Comparison of ENCODE assay signal across 16 cellular contexts in the genomic region with DNA sequence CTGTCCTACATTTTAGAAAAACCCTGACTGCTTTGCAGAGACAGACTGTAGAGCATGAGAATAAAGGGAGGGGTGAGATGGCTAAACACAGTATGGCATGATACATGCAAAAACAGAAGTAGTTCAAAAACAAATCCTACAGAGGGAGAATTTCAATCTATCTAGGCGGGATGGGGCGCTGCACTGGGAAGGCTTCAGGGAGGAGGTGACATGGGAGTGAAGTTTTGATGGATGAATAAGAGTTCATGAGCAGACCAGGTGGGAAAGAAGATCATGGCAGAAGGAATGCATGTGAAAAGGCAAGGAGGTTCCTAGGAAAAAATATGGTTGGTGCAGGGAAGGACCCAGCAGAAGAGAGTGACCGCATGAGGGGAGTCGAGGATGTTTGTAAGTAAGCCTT. TPM values are rescaled to one million over a fixed set of nuclear protein-coding genes. Genes with fewer than 3 reads are reported as not detected.
A peak's percentile ranks its signal among the peaks of the same experiment; 100 is the strongest.
DNase-seq lines count a peak whose midpoint lies in the region; ATAC-seq, FAIRE-seq and TF ChIP-seq lines count a peak whose summit lies in the region.
"Had no signal": no experiment of that assay in that cellular context is flagged by ENCODE, and none has a peak within 500 bp of the region (broad histone marks: within the 10 kb centered on the region; RNA-seq: fewer than 3 reads in every experiment).

No MANE protein-coding gene starts in this region.

- TF ChIP-seq POLR2A in HepG2 (IDR thresholded peaks at IDR 0.05; ENCODE audit: insufficient read depth in 1 of 2, low read depth in 2 of 2, low read length in 2 of 2) (no peak), right lobe of liver (IDR thresholded peaks at IDR 0.05) (no peak)

- peak overlapping the region; percentile 12 to 17 for H3K27ac Mint-ChIP-seq in T-cell
- peak overlapping the region in 4 of 6 donors; percentile 50 to 77 (median 70) for H3K27ac Mint-ChIP-seq in immature natural killer cell
- peak overlapping the region; percentile 22 for H3K27ac Mint-ChIP-seq in neural progenitor cell
- H3K27ac Mint-ChIP-seq: HFFc6 had no signal

- FAIRE-seq in HepG2 (lab: Jason Lieb, UNC), result no peak
- FAIRE-seq: D721Med, GM12892, GM18507 had no signal

- CTCF ChIA-PET in HepG2 (lab: Yijun Ruan, JAX; ENCODE audit: low intra/inter-chr PET ratio, low total read pairs) (no interaction called here), T-cell (lab: Charles Lee) (interaction anchor here in 1 of 2 donors (1.5 kb wide), 1 partner anchor 18 kb away, joined by 4 read pairs; no protein-coding TSS in a partner anchor)

- H3K36me3 Mint-ChIP-seq in T-cell (peaks cover 19% of the 10 kb centered on the region), immature natural killer cell (peaks cover 0 to 3% (median 0%) of the 10 kb centered on the region in 3 donors), neural progenitor cell (peaks cover 5% of the 10 kb centered on the region)

- no peak for TF ChIP-seq EP300 in HepG2 (IDR thresholded peaks at IDR 0.05; ENCODE audit: low read depth in 2 of 2, low read length in 2 of 2)
- no peak for TF ChIP-seq EP300 in HepG2 (CRISPR knock-in tag; IDR thresholded peaks at IDR 0.05; ENCODE audit: borderline replicate concordance)

- H3K4me2 ChIP-seq in HepG2 (ENCODE audit: low read depth, low read length), result peak overlapping the region; percentile 57
- no peak overlapping the region for H3K4me2 ChIP-seq in neural progenitor cell

- H3K4me1 Mint-ChIP-seq in T-cell (peaks cover 92 to 95% (median 94%) of the 10 kb centered on the region in 3 donors), immature natural killer cell (peaks cover 82 to 99% of the 10 kb centered on the region in 2 donors), neural progenitor cell (peaks cover 81% of the 10 kb centered on the region)

- no peaks in the 10 kb centered on the region for H3K9me3 ChIP-seq in HepG2 (ENCODE audit: low read length)
- H3K9me3 ChIP-seq in right lobe of liver, result no peaks in the 10 kb centered on the region
- H3K9me3 ChIP-seq in neural progenitor cell (ENCODE audit: low read depth), result no peaks in the 10 kb centered on the region
- H3K9me3 ChIP-seq: SJCRH30 had no signal

- in situ Hi-C loops in HepG2 (cut with HindIII; ENCODE audit: extremely low pct_ligation_motif_present, low pct_unique_long_range_greater_than_20kb) (no loop called here), ACHN (cut with HindIII; ENCODE audit: low pct_ligation_motif_present, low pct_unique_long_range_greater_than_20kb, low sequenced_read_pairs) (loop anchor here (25.0 kb wide), 1 partner anchor 733 kb away; no protein-coding TSS in a partner anchor)

- POLR2A ChIA-PET in HepG2 (lab: Yijun Ruan, JAX), result interaction anchor here (1.6 to 4.5 kb wide), 2 partner anchors 11 to 53 kb away, joined by 11 to 45 read pairs; no protein-coding TSS in a partner anchor
- POLR2A ChIA-PET in T-cell (lab: Charles Lee), result no interaction called here

- H3K27ac ChIP-seq in HepG2 (ENCODE audit: extremely low read length, insufficient read depth, low read length), result no peak overlapping the region
- peak overlapping the region in 1 of 3 donors; percentile 53 for H3K27ac ChIP-seq in right lobe of liver
- no peak overlapping the region for H3K27ac ChIP-seq in neural progenitor cell
- H3K27ac ChIP-seq: SJCRH30 had no signal

- H3K9ac ChIP-seq in HepG2 (ENCODE audit: insufficient read depth, low read depth, low read length), result no peak overlapping the region
- H3K9ac ChIP-seq in neural progenitor cell, result no peak overlapping the region

- H4K20me1 ChIP-seq in HepG2 (ENCODE audit: insufficient read depth, low read length) (peaks cover 22% of the 10 kb centered on the region), neural progenitor cell (ENCODE audit: low read depth) (peaks cover 67% of the 10 kb centered on the region)

- no peak for ATAC-seq in HepG2
- no peak for ATAC-seq in right lobe of liver
- ATAC-seq in T-cell (replicated peaks in 1 of 4), result no peak
- ATAC-seq in HG02588 (IDR thresholded peaks at IDR 0.05; ENCODE audit: unreplicated experiment), result no peak

- TF ChIP-seq CTCF in HepG2 (CRISPR knock-in tag; IDR thresholded peaks at IDR 0.05), result no peak
- TF ChIP-seq CTCF in right lobe of liver (IDR thresholded peaks at IDR 0.05), result no peak
- TF ChIP-seq CTCF in neural progenitor cell (IDR thresholded peaks at IDR 0.05), result no peak

- peaks cover 44% of the 10 kb centered on the region for H3F3A ChIP-seq in neural progenitor cell (ENCODE audit: low read depth)

- intact Hi-C loops in HepG2 (cut with micrococcal nuclease; ENCODE audit: unreplicated experiment), result no loop called here
- intact Hi-C loops in right lobe of liver (cut with DNase I), result no loop called here

- H3K27me3 Mint-ChIP-seq in T-cell, result no peaks in the 10 kb centered on the region
- peaks cover 0 to 2% (median 0%) of the 10 kb centered on the region in 3 donors for H3K27me3 Mint-ChIP-seq in immature natural killer cell (ENCODE audit: low read depth in 3 of 3)
- peaks cover 3% of the 10 kb centered on the region for H3K27me3 Mint-ChIP-seq in neural progenitor cell (ENCODE audit: insufficient read depth, low read depth)

- H3K36me3 ChIP-seq in HepG2 (replicated peaks in 1 of 2; ENCODE audit: control insufficient read depth in 1 of 2, insufficient read depth in 2 of 2, low read length in 2 of 2), result peaks cover 0 to 1% of the 10 kb centered on the region in 2 experiments; a peak in 3 of 5 replicates
- H3K36me3 ChIP-seq in right lobe of liver, result no peaks in the 10 kb centered on the region
- no peaks in the 10 kb centered on the region for H3K36me3 ChIP-seq in neural progenitor cell

- no peak overlapping the region for H3K4me3 ChIP-seq in HepG2 (replicated peaks in 1 of 3; ENCODE audit: insufficient read depth in 1 of 3, low read depth in 2 of 3, low read length in 3 of 3)
- no peak overlapping the region for H3K4me3 ChIP-seq in right lobe of liver
- H3K4me3 ChIP-seq in neural progenitor cell, result no peak overlapping the region
- H3K4me3 ChIP-seq: SJCRH30 had no signal

- peaks cover 100% of the 10 kb centered on the region for H3K4me1 ChIP-seq in HepG2 (ENCODE audit: insufficient read depth, low read length)
- H3K4me1 ChIP-seq in right lobe of liver, result peaks cover 0 to 76% (median 28%) of the 10 kb centered on the region in 4 donors
- H3K4me1 ChIP-seq in neural progenitor cell, result peaks cover 73% of the 10 kb centered on the region
- H3K4me1 ChIP-seq: SJCRH30 had no signal

- no peak for TF ChIP-seq RAD21 in HepG2 (CRISPR knock-in tag; IDR thresholded peaks at IDR 0.05)

- WGBS in HepG2 (ENCODE audit: low lambda C conversion rate), result 98% methylated on average over 4 of the region's 4 CpGs
- WGBS in right lobe of liver (ENCODE audit: insufficient coverage, low coverage, low lambda C conversion rate, missing lambda C conversion rate), result 87% methylated on average over 3 of the region's 4 CpGs

- H2AFZ ChIP-seq in HepG2 (ENCODE audit: low read length), result no peak overlapping the region
- H2AFZ ChIP-seq in neural progenitor cell (replicated peaks), result no peak overlapping the region

- DNase-seq in HepG2 (ENCODE audit: low spot score), result no peak
- no peak for DNase-seq in right lobe of liver
- no peak for DNase-seq in T-cell
- DNase-seq in immature natural killer cell, result no peak
- DNase-seq in neural progenitor cell (ENCODE audit: low spot score), result no peak
- no peak for DNase-seq in ACHN
- DNase-seq in HCEC 1CT, result no peak
- DNase-seq: AML-193, HFFc6, NCI-H1930, NCI-H526, SJCRH30 had no signal

- peaks cover 99% of the 10 kb centered on the region for H3K79me2 ChIP-seq in HepG2 (ENCODE audit: insufficient read depth, low read length)
- peaks cover 60% of the 10 kb centered on the region for H3K79me2 ChIP-seq in neural progenitor cell (ENCODE audit: low read depth)

- no TSS peak for BruUV-seq in HepG2 (replicated peaks; lab: Mats Ljungman, UMichigan)

- H3K4me3 Mint-ChIP-seq in T-cell (peak overlapping the region in 1 of 3 donors; percentile 57), immature natural killer cell (peak overlapping the region in 3 of 5 donors; percentile 22 to 41 (median 27)), neural progenitor cell (no peak overlapping the region)
- H3K4me3 Mint-ChIP-seq: HFFc6 had no signal

- H3K9me3 Mint-ChIP-seq in T-cell, result no peaks in the 10 kb centered on the region
- H3K9me3 Mint-ChIP-seq in immature natural killer cell, result no peaks in the 10 kb centered on the region
- H3K9me3 Mint-ChIP-seq in neural progenitor cell, result peaks cover 2% of the 10 kb centered on the region
- H3K9me3 Mint-ChIP-seq: HFFc6 had no signal

- H3K27me3 ChIP-seq in HepG2 (ENCODE audit: control insufficient read depth in 1 of 2, insufficient read depth in 2 of 2, low read length in 2 of 2) (no peaks in the 10 kb centered on the region), right lobe of liver (no peaks in the 10 kb centered on the region), neural progenitor cell (no peaks in the 10 kb centered on the region)
- H3K27me3 ChIP-seq: SJCRH30 had no signal

RNA-seq across cellular contexts. Expression of a gene that starts 19.2 kb away (rescaled TPM):
- total RNA-seq in HepG2 (2016; rRNA removed; fragmentation: Illumina TruSeq; extraction: Trizol) (35.3 and 39.5 TPM in 2 replicates), right lobe of liver (10 to 100 TPM; 22.5 to 36.6 (median 28.2) TPM), T-cell (10 to 100 TPM; 12.9 to 35.1 (median 25.1) TPM), neural progenitor cell (ENCODE audit: low replicate concordance) (21.2 and 21.5 TPM in 2 replicates)
- total RNA-seq in HepG2 (2016; cell fraction: cytosol; rRNA removed; fragmentation: Illumina TruSeq; extraction: Trizol; ENCODE audit: low read depth), result 5.0 and 5.5 TPM in 2 replicates
- total RNA-seq in HepG2 (2016; cell fraction: insoluble cytoplasmic fraction; rRNA removed; fragmentation: Illumina TruSeq; extraction: Trizol), result 33.5 and 37.1 TPM in 2 replicates
- total RNA-seq in HepG2 (2016; cell fraction: membrane; rRNA removed; fragmentation: Illumina TruSeq; extraction: Trizol), result 21.9 and 24.5 TPM in 2 replicates
- 34.7 and 37.1 TPM in 2 replicates for total RNA-seq in HepG2 (2016; cell fraction: nucleus; rRNA removed; fragmentation: Illumina TruSeq; extraction: Trizol)
- polyA plus RNA-seq in HepG2 (2011; rRNA removed) (14.6 and 15.7 TPM in 2 replicates), immature natural killer cell (10 to 100 TPM in 1 of 3 donors, 1 to 10 TPM in 2; 6.6 to 14.2 (median 9.0) TPM)
- 10.2 and 10.4 TPM in 2 replicates for polyA plus RNA-seq in HepG2 (2011; cell fraction: cytosol; rRNA removed)
- 16.6 and 20.5 TPM in 2 replicates for polyA plus RNA-seq in HepG2 (2011; cell fraction: nucleus; rRNA removed)
- 15.3 and 18.6 TPM in 2 replicates for polyA plus RNA-seq in HepG2 (2012)
- polyA plus RNA-seq in HepG2 (2016; cell fraction: cytosol; fragmentation: Illumina TruSeq; extraction: Trizol; ENCODE audit: low read depth), result 1.9 and 2.3 TPM in 2 replicates
- 19.7 and 21.9 TPM in 2 replicates for polyA plus RNA-seq in HepG2 (2016; cell fraction: insoluble cytoplasmic fraction; fragmentation: Illumina TruSeq; extraction: Trizol; ENCODE audit: low read depth)
- 7.2 and 7.3 TPM in 2 replicates for polyA plus RNA-seq in HepG2 (2016; cell fraction: membrane; fragmentation: Illumina TruSeq; extraction: Trizol; ENCODE audit: low read depth)
- polyA plus RNA-seq in HepG2 (2016; cell fraction: nucleus; fragmentation: Illumina TruSeq; extraction: Trizol; ENCODE audit: insufficient read depth, low read depth), result 39.2 and 41.9 TPM in 2 replicates
- 67.6 TPM in 1 of 2 replicates, not detected in the other for polyA minus RNA-seq in HepG2 (2011; rRNA and poly(A)+ RNA removed; ENCODE audit: low replicate concordance)
- 34.2 and 35.7 TPM in 2 replicates for polyA minus RNA-seq in HepG2 (2011; cell fraction: cytosol; rRNA and poly(A)+ RNA removed)
- 25.6 and 26.4 TPM in 2 replicates for polyA minus RNA-seq in HepG2 (2011; cell fraction: nucleus; rRNA and poly(A)+ RNA removed)

Comparison
In these comparisons a context has a peak if more than half of its experiments do, and no peak if none do; other contexts are left out.
1. H3K27ac Mint-ChIP-seq: peak in every context shown above with its lines; median percentile 70 in immature natural killer cell; 22 in neural progenitor cell; 14 in T-cell.